ENCODE assay signal across 8 cellular contexts in the genomic region with DNA sequence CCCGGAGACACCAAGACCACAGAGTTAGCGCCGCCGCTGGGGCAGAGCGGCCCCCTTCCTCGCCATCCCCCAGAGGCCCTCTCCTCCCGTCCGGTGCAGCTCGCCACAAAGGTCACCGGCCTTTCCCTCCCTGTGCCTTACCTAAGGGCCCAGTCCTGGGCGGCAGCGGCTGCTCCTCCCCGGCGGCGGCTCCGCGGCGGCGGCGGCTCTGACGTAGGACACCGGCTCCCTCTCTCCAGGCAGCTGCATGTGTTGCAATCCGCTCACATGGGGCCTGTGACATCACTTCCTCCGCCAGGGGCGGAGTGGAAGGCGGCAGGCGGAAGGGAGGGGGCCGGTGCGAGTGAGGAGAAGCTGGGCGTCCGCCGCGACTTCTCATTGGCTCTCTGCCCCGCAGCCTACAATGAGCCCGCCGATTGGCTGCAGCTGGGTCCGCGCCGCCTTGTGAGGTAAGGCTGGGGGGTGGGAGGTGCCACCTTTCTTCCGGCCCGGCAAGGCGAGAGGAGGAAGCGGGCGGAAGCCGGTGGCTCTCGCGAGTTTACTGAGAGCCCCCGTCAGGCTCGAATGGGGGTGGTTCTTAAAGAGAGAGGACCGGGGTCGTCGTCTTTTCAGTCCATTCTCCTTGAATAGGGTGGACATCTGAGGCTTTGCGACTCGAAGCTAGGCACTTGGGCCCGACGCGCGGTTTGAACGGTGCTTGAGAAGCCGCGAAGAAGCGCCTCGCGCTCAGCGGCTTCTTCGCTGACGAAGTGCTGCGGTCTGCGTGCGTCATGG. TPM values are rescaled to one million over a fixed set of nuclear protein-coding genes. Genes with fewer than 3 reads are reported as not detected.
DNase-seq lines count a peak whose midpoint lies in the region; ATAC-seq and TF ChIP-seq lines count a peak whose summit lies in the region.

A gene (minus strand): TSS at position 281 of the 774 bp plus-strand sequence. CDS start 318 bp downstream, outside the sequence.

- intact Hi-C loops in left cardiac atrium (cut with DNase I) = no loop called here

- H3K4me1 Mint-ChIP-seq in T-helper 17 cell (peaks cover 50% of the 10 kb centered on the region), progenitor cell of endocrine pancreas (ENCODE audit: low read depth) (peaks cover 39% of the 10 kb centered on the region)

- no peak for TF ChIP-seq CTCF in progenitor cell of endocrine pancreas (IDR thresholded peaks at IDR 0.05; ENCODE audit: unreplicated experiment)

- H3K36me3 Mint-ChIP-seq in T-helper 17 cell (ENCODE audit: low read depth) (peaks cover 6% of the 10 kb centered on the region), progenitor cell of endocrine pancreas (ENCODE audit: insufficient read depth) (no peaks in the 10 kb centered on the region)

- peak; percentile 96 for DNase-seq in NCI-H1694 treated with DMSO at 0.1 percent for 48 hours (lab: John Stamatoyannopoulos, UW)
- DNase-seq in T-helper 17 cell = peak; percentile 98 to 99 (median 99)
- DNase-seq in amygdala (lab: John Stamatoyannopoulos, UW) = peak; percentile 95 to 100 (median 100)
- DNase-seq in left cardiac atrium = peak; percentile 100
- DNase-seq in progenitor cell of endocrine pancreas (ENCODE audit: low spot score, unreplicated experiment) = peak; percentile 99
- peak; percentile 100 for DNase-seq in ureter (ENCODE audit: low spot score)

- H3K27me3 Mint-ChIP-seq in T-helper 17 cell (no peaks in the 10 kb centered on the region), progenitor cell of endocrine pancreas (no peaks in the 10 kb centered on the region)

- no peaks in the 10 kb centered on the region for H3K9me3 Mint-ChIP-seq in progenitor cell of endocrine pancreas (ENCODE audit: low read depth)

- H3K27ac Mint-ChIP-seq in T-helper 17 cell (peak within 1 kb of the TSS; percentile 100), progenitor cell of endocrine pancreas (peak within 1 kb of the TSS; percentile 99)

- peak within 1 kb of the TSS; percentile 100 for H3K4me3 Mint-ChIP-seq in T-helper 17 cell
- H3K4me3 Mint-ChIP-seq in progenitor cell of endocrine pancreas (ENCODE audit: low read depth) = peak within 1 kb of the TSS; percentile 99

- no peaks in the 10 kb centered on the region for H3K9me3 ChIP-seq in T-helper 17 cell (ENCODE audit: control insufficient read depth, low read length, poor library complexity, severe bottlenecking)

- ATAC-seq in HG02885 (IDR thresholded peaks at IDR 0.05; ENCODE audit: poor library complexity, unreplicated experiment) (peak; percentile 91), T-helper 17 cell (peak; percentile 90), left cardiac atrium (peak; percentile 96)

- TF ChIP-seq POLR2A in GM15510 (IDR thresholded peaks at IDR 0.05; ENCODE audit: borderline replicate concordance, extremely low read depth, insufficient read length) = peak; percentile 73

RNA-seq across cellular contexts. Expression of the gene that starts here (rescaled TPM):
- total RNA-seq in T-helper 17 cell (100 to 1,000 TPM; 150 to 165 TPM), left cardiac atrium (100 to 1,000 TPM in 1 of 2 donors, 10 to 100 TPM in 1; 74.0 to 106 TPM), progenitor cell of endocrine pancreas (73.1 and 77.6 TPM in 2 replicates), ureter (112 TPM)

Comparison
In these comparisons a context has a peak if more than half of its experiments do, and no peak if none do; other contexts are left out.
1. Peak in every context shown above with its lines: DNase-seq and ATAC-seq.